Comparison of ENCODE assay signal across 1 cellular context in the genomic region with DNA sequence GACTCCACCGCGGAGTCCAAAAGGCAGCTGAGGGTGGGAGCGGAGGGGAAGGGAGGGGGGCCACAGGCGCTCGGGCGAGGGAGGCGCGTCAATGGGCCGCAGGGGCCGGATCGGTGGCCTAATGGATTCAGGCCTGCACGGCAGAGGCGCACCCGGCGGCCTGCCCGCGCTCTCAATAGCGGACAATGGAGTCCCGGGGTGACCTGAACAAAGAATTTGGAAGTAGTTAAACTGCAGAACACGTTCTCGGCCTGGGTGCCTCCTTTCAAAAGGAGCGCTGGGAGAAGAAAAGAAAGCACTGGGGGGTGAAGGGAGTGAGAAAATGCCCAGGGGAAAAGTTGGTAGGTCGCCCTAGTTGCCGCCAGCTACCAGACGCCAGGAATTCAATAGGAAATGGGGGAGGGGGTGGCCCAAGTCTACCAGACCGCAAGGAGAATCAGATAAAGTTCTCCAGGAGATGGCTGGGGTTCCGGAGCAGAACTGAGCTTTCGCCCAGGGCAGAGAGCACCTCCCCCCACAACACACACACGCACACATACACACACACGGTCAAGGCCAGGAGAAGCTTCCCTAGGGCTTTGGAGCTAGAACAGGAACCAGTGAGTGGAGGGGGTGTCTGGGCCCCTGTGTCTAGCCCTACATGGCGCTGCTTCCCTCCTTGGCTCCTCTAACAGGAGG.
A peak's percentile ranks its signal among the peaks of the same experiment; 100 is the strongest.
TF ChIP-seq lines count a peak whose summit lies in the region.

No MANE protein-coding gene starts in this region.

TF ChIP-seq in H1, 55 proteins besides CTCF, POLR2A, EP300 and RAD21 (continued from another document):
- TF ChIP-seq SP4 (IDR thresholded peaks at IDR 0.05; ENCODE audit: low read length), result 0 out of 2 replicates have a peak, but pooled peaks have one; percentile 43
- TF ChIP-seq RNF2 (IDR thresholded peaks at IDR 0.05; ENCODE audit: borderline replicate concordance, low read depth, low read length, missing control alignments, poor library complexity, severe bottlenecking), result peak; percentile 31
- 0 out of 2 replicates have a peak, but pooled peaks have one; percentile 5 for TF ChIP-seq TEAD4 (IDR thresholded peaks at IDR 0.05; ENCODE audit: low read depth, low read length)
- TF ChIP-seq HDAC2 (IDR thresholded peaks at IDR 0.05; ENCODE audit: borderline replicate concordance in 1 of 2, low read depth in 2 of 2, low read length in 2 of 2), result 0 out of 4 replicates have a peak, but pooled peaks of 1 of the 2 experiments have one; percentile 29
- TF ChIP-seq, protein P1, sequence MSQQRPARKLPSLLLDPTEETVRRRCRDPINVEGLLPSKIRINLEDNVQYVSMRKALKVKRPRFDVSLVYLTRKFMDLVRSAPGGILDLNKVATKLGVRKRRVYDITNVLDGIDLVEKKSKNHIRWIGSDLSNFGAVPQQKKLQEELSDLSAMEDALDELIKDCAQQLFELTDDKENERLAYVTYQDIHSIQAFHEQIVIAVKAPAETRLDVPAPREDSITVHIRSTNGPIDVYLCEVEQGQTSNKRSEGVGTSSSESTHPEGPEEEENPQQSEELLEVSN (IDR thresholded peaks at IDR 0.05), result 0 out of 2 replicates have a peak, but pooled peaks have one; percentile 16
- peak; percentile 33; the same call in 1 of the 2 replicates for TF ChIP-seq KDM1A (IDR thresholded peaks at IDR 0.05; ENCODE audit: borderline replicate concordance, low read length)
TF ChIP-seq in H1: peak in this region for 9.
